ENCODE assay signal across 1 cellular context in the genomic region with DNA sequence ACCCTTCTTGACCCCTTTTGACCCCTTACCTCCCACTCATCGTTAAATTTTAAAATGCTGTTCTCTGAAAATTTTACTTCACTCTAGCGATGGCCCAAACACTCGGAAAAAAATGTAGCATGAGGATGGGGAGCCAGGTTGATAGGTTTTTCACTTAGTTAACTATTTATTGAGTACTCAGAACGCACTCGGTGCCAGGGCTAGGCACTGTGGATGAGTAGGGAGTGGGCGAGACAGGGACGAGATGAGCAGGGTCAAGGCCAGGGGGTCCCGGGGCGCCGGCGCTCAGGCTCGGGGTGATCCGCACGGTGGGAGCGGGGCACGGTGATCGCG.
TF ChIP-seq lines count a peak whose summit lies in the region.

No MANE protein-coding gene starts in this region.

TF ChIP-seq in HepG2, 621 proteins besides CTCF, POLR2A, EP300 and RAD21 (continued from another document):
- 0 out of 2 replicates have a peak, but pooled peaks have one; percentile 25 for TF ChIP-seq NR2F2 (IDR thresholded peaks at IDR 0.05; ENCODE audit: borderline replicate concordance, low read depth)
- TF ChIP-seq ELF3 (CRISPR knock-in tag; IDR thresholded peaks at IDR 0.05), result no peak
- TF ChIP-seq ZNF431 (CRISPR knock-in tag; IDR thresholded peaks at IDR 0.05; ENCODE audit: borderline replicate concordance, low read depth), result no peak
- TF ChIP-seq, protein P1, sequence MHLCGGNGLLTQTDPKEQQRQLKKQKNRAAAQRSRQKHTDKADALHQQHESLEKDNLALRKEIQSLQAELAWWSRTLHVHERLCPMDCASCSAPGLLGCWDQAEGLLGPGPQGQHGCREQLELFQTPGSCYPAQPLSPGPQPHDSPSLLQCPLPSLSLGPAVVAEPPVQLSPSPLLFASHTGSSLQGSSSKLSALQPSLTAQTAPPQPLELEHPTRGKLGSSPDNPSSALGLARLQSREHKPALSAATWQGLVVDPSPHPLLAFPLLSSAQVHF (CRISPR knock-in tag; IDR thresholded peaks at IDR 0.05), result no peak
- TF ChIP-seq, protein P2, sequence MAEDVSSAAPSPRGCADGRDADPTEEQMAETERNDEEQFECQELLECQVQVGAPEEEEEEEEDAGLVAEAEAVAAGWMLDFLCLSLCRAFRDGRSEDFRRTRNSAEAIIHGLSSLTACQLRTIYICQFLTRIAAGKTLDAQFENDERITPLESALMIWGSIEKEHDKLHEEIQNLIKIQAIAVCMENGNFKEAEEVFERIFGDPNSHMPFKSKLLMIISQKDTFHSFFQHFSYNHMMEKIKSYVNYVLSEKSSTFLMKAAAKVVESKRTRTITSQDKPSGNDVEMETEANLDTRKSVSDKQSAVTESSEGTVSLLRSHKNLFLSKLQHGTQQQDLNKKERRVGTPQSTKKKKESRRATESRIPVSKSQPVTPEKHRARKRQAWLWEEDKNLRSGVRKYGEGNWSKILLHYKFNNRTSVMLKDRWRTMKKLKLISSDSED (CRISPR knock-in tag; IDR thresholded peaks at IDR 0.05), result no peak
- no peak for TF ChIP-seq SIN3B (IDR thresholded peaks at IDR 0.05; ENCODE audit: low read length)
- TF ChIP-seq, protein P3, sequence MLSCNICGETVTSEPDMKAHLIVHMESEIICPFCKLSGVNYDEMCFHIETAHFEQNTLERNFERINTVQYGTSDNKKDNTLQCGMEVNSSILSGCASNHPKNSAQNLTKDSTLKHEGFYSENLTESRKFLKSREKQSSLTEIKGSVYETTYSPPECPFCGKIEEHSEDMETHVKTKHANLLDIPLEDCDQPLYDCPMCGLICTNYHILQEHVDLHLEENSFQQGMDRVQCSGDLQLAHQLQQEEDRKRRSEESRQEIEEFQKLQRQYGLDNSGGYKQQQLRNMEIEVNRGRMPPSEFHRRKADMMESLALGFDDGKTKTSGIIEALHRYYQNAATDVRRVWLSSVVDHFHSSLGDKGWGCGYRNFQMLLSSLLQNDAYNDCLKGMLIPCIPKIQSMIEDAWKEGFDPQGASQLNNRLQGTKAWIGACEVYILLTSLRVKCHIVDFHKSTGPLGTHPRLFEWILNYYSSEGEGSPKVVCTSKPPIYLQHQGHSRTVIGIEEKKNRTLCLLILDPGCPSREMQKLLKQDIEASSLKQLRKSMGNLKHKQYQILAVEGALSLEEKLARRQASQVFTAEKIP (CRISPR knock-in tag; IDR thresholded peaks at IDR 0.05; ENCODE audit: borderline replicate concordance), result no peak
- TF ChIP-seq HCFC1 (IDR thresholded peaks at IDR 0.05; ENCODE audit: low read depth, low read length), result no peak
- no peak for TF ChIP-seq ZC3H4 (CRISPR knock-in tag; IDR thresholded peaks at IDR 0.05; ENCODE audit: borderline replicate concordance)
- 0 out of 2 replicates have a peak, but pooled peaks have one; percentile 34 for TF ChIP-seq ZNF296 (CRISPR knock-in tag; conservative IDR thresholded peaks at IDR 0.05)
- no peak for TF ChIP-seq ARNT2 (CRISPR knock-in tag; IDR thresholded peaks at IDR 0.05; ENCODE audit: low read depth)
- no peak for TF ChIP-seq NFYC (CRISPR knock-in tag; IDR thresholded peaks at IDR 0.05)
